ENCODE assay signal across 22 cellular contexts in genomic region chr2:196148736-196149135, GRCh38. TPM values are rescaled to one million over a fixed set of nuclear protein-coding genes. Genes with fewer than 3 reads are reported as not detected.
A peak's percentile ranks its signal among the peaks of the same experiment; 100 is the strongest.
DNase-seq lines count a peak whose midpoint lies in the region; ATAC-seq and TF ChIP-seq lines count a peak whose summit lies in the region.
"Had no signal": no experiment of that assay in that cellular context is flagged by ENCODE, and none has a peak within 500 bp of the region (broad histone marks: within the 10 kb centered on the region; RNA-seq: fewer than 3 reads in every experiment).

No MANE protein-coding gene starts in this region.

- no peak overlapping the region for H4K5ac ChIP-seq in IMR-90 (ENCODE audit: low read depth, low read length)

- H3K14ac ChIP-seq in IMR-90 (replicated peaks; ENCODE audit: low read depth, low read length), result no peak overlapping the region

- TF ChIP-seq CTCF in IMR-90 (conservative IDR thresholded peaks at IDR 0.05; ENCODE audit: low read depth, low read length) (no peak), natural killer cell (IDR thresholded peaks at IDR 0.05) (no peak)

- dilution Hi-C loops in IMR-90 (cut with HindIII; ENCODE audit: low sequenced_read_pairs, unreplicated experiment), result no loop called here

- H3K4me3 Mint-ChIP-seq in activated CD4-positive, alpha-beta T cell treated with anti-CD3 and anti-CD28 coated beads for 36 hours, result peak overlapping the region; percentile 39
- peak overlapping the region; percentile 28 for H3K4me3 Mint-ChIP-seq in natural killer cell
- H3K4me3 Mint-ChIP-seq: dendritic cell treated with granulocyte-macrophage colony-stimulating factor and Interleukin-4, amounts not matched to agents 40 ng/mL and 50 ng/mL, for 4 days had no signal

- H3K4me1 Mint-ChIP-seq in activated CD4-positive, alpha-beta T cell treated with anti-CD3 and anti-CD28 coated beads for 36 hours, result peaks cover 90% of the 10 kb centered on the region
- peaks cover 55 to 56% of the 10 kb centered on the region in 2 donors for H3K4me1 Mint-ChIP-seq in natural killer cell

- no peak for DNase-seq in activated CD4-positive, alpha-beta T cell treated with anti-CD3 and anti-CD28 coated beads for 36 hours
- DNase-seq in activated CD4-positive, alpha-beta T cell treated with anti-CD3 and anti-CD28 coated beads for 4 hours, result no peak
- DNase-seq in IMR-90 (no peak), natural killer cell (no peak), NCI-H2029 treated with DMSO at 0.1 percent for 48 hours (lab: John Stamatoyannopoulos, UW) (no peak)
- DNase-seq in activated naive CD4-positive, alpha-beta T cell treated with anti-CD3 and anti-CD28 coated beads, Interleukin-2, amount 50 U/mL, for 72 hours (ENCODE audit: low spot score in 2 of 2), result no peak
- DNase-seq: activated CD4-positive, alpha-beta T cell treated with anti-CD3 and anti-CD28 coated beads for 48 hours; activated T-cell treated with anti-CD3 and anti-CD28 coated beads, Interleukin-2, amount 50 U/mL, for 4 hours; amygdala; BE2C; EL; left ventricle myocardium inferior; NCI-H1105; NCI-H524; occipital lobe; retina; stimulated activated CD4-positive, alpha-beta T cell treated with anti-CD3 and anti-CD28 coated beads, Interleukin-4, amount 100 ng/mL, for 1 hour had no signal

- H3K27ac ChIP-seq in IMR-90 (ENCODE audit: insufficient read depth, low read length), result no peak overlapping the region
- H3K27ac ChIP-seq: cardiac muscle cell, left ventricle myocardium inferior had no signal

- no peak overlapping the region for H2AK5ac ChIP-seq in IMR-90 (ENCODE audit: low read depth, low read length)

- no peak overlapping the region for H3K4me2 ChIP-seq in IMR-90 (ENCODE audit: low read depth, low read length)

- peaks cover 4% of the 10 kb centered on the region for H3K9me3 Mint-ChIP-seq in activated CD4-positive, alpha-beta T cell treated with anti-CD3 and anti-CD28 coated beads for 36 hours (ENCODE audit: low read depth)
- H3K9me3 Mint-ChIP-seq in activated naive CD4-positive, alpha-beta T cell treated with anti-CD3 and anti-CD28 coated beads, Interleukin-2, amount 50 U/mL, for 72 hours, result peaks cover 0 to 5% of the 10 kb centered on the region in 2 donors
- no peaks in the 10 kb centered on the region for H3K9me3 Mint-ChIP-seq in natural killer cell
- H3K9me3 Mint-ChIP-seq: activated T-cell treated with anti-CD3 and anti-CD28 coated beads, Interleukin-2, amount 50 U/mL, for 4 hours; dendritic cell treated with granulocyte-macrophage colony-stimulating factor and Interleukin-4, amounts not matched to agents 40 ng/mL and 50 ng/mL, for 4 days had no signal

- H3K27ac Mint-ChIP-seq in activated CD4-positive, alpha-beta T cell treated with anti-CD3 and anti-CD28 coated beads for 36 hours, result peak overlapping the region; percentile 92
- peak overlapping the region; percentile 86 to 92 for H3K27ac Mint-ChIP-seq in activated naive CD4-positive, alpha-beta T cell treated with anti-CD3 and anti-CD28 coated beads, Interleukin-2, amount 50 U/mL, for 72 hours
- H3K27ac Mint-ChIP-seq in natural killer cell, result peak overlapping the region in 1 of 2 donors; percentile 79
- H3K27ac Mint-ChIP-seq: dendritic cell treated with granulocyte-macrophage colony-stimulating factor and Interleukin-4, amounts not matched to agents 40 ng/mL and 50 ng/mL, for 4 days had no signal

- H4K20me1 ChIP-seq in IMR-90 (ENCODE audit: insufficient read depth, low read length), result peaks cover 3% of the 10 kb centered on the region

- in situ Hi-C loops in IMR-90 (cut with MboI; ENCODE audit: low sequenced_read_pairs), result no loop called here

- H3K79me1 ChIP-seq in IMR-90 (ENCODE audit: low read depth in 1 of 2, low read length in 2 of 2), result peaks cover 6 to 47% of the 10 kb centered on the region in 2 experiments

- H2AK9ac ChIP-seq in IMR-90 (replicated peaks; ENCODE audit: low read depth, low read length, poor library complexity), result no peak overlapping the region

- H3K56ac ChIP-seq in IMR-90 (ENCODE audit: extremely low read depth, insufficient read depth, low read length), result no peak overlapping the region

- ATAC-seq in activated CD4-positive, alpha-beta T cell treated with anti-CD3 and anti-CD28 coated beads for 36 hours, result peak; percentile 24
- ATAC-seq in IMR-90 (ENCODE audit: low read depth) (no peak), natural killer cell (no peak), HG03354 (IDR thresholded peaks at IDR 0.05; ENCODE audit: poor library complexity, severe bottlenecking, unreplicated experiment) (no peak), GM21619 (IDR thresholded peaks at IDR 0.05; ENCODE audit: unreplicated experiment) (no peak)
- ATAC-seq in activated naive CD4-positive, alpha-beta T cell treated with anti-CD3 and anti-CD28 coated beads, Interleukin-2, amount 50 U/mL, for 72 hours, result peak in 1 of 2 donors; percentile 30
- ATAC-seq: SK-N-SH treated with all-trans-retinoic acid at 6 μM for 48 hours had no signal

- H3K4me1 ChIP-seq in IMR-90 (ENCODE audit: control insufficient read depth, insufficient read depth, low read length), result peaks cover 1% of the 10 kb centered on the region; the same call in 1 of the 2 replicates
- H3K4me1 ChIP-seq: BE2C, left ventricle myocardium inferior had no signal

- CTCF ChIA-PET in activated CD4-positive, alpha-beta T cell treated with anti-CD3 and anti-CD28 coated beads for 36 hours (lab: Charles Lee), result interaction anchor here (0.6 to 1.5 kb wide), 6 partner anchors 9 to 128 kb away, joined by 3 to 4 read pairs (median 3); no protein-coding TSS in a partner anchor
- CTCF ChIA-PET in IMR-90 (lab: Yijun Ruan, JAX), result interaction anchor here (0.5 kb wide), 1 partner anchor 130 kb away, joined by 5 read pairs; no protein-coding TSS in a partner anchor

- H4K91ac ChIP-seq in IMR-90 (ENCODE audit: insufficient read depth, low read depth, low read length), result no peak overlapping the region

- no peak for TF ChIP-seq POLR2A in IMR-90 (IDR thresholded peaks at IDR 0.05; ENCODE audit: low read depth, low read length)

- H3K9me3 ChIP-seq in IMR-90 (ENCODE audit: control insufficient read depth, insufficient read depth, low read length), result no peaks in the 10 kb centered on the region
- H3K9me3 ChIP-seq: BE2C, left ventricle myocardium inferior had no signal

- H2BK15ac ChIP-seq in IMR-90 (ENCODE audit: low read depth, low read length), result no peak overlapping the region

- POLR2A ChIA-PET in activated CD4-positive, alpha-beta T cell treated with anti-CD3 and anti-CD28 coated beads for 36 hours (lab: Charles Lee), result interaction anchor here (0.5 kb wide), 1 partner anchor 28 kb away, joined by 3 read pairs; no protein-coding TSS in a partner anchor
- POLR2A ChIA-PET in IMR-90 (lab: Charles Lee; ENCODE audit: unreplicated experiment), result interaction anchor here (0.6 kb wide), 1 partner anchor 11 kb away, joined by 5 read pairs; no protein-coding TSS in a partner anchor

- H3K36me3 Mint-ChIP-seq in activated CD4-positive, alpha-beta T cell treated with anti-CD3 and anti-CD28 coated beads for 36 hours (ENCODE audit: low read depth), result peaks cover 80% of the 10 kb centered on the region
- H3K36me3 Mint-ChIP-seq in activated naive CD4-positive, alpha-beta T cell treated with anti-CD3 and anti-CD28 coated beads, Interleukin-2, amount 50 U/mL, for 72 hours, result peaks cover 33 to 91% of the 10 kb centered on the region in 2 donors
- H3K36me3 Mint-ChIP-seq in natural killer cell, result peaks cover 23% of the 10 kb centered on the region

- H3K18ac ChIP-seq in IMR-90 (ENCODE audit: low read depth, low read length), result no peak overlapping the region

- no peak overlapping the region for H2BK20ac ChIP-seq in IMR-90 (ENCODE audit: low read depth, low read length)

- BruUV-seq in IMR-90 (replicated peaks; lab: Mats Ljungman, UMichigan), result no TSS peak

- H2BK5ac ChIP-seq in IMR-90 (ENCODE audit: low read depth, low read length, poor library complexity, severe bottlenecking), result peak overlapping the region; percentile 30

- no peaks in the 10 kb centered on the region for H3K27me3 Mint-ChIP-seq in activated CD4-positive, alpha-beta T cell treated with anti-CD3 and anti-CD28 coated beads for 36 hours
- no peaks in the 10 kb centered on the region for H3K27me3 Mint-ChIP-seq in natural killer cell (ENCODE audit: low read depth in 2 of 2)
- H3K27me3 Mint-ChIP-seq: dendritic cell treated with granulocyte-macrophage colony-stimulating factor and Interleukin-4, amounts not matched to agents 40 ng/mL and 50 ng/mL, for 4 days had no signal

- intact Hi-C loops in activated CD4-positive, alpha-beta T cell treated with anti-CD3 and anti-CD28 coated beads for 36 hours (cut with DNase I, micrococcal nuclease), result loop anchor here in 1 of 2 experiments (5.0 kb wide), 1 partner anchor 586 kb away; no protein-coding TSS in a partner anchor
- intact Hi-C loops in IMR-90 (cut with micrococcal nuclease) (no loop called here), natural killer cell (cut with micrococcal nuclease) (loop anchor here (5.0 kb wide), 2 partner anchors 34 to 129 kb away; no protein-coding TSS in a partner anchor)

- H3K9ac ChIP-seq in IMR-90 (ENCODE audit: low read depth, low read length), result no peak overlapping the region

- no peak overlapping the region for H3K23ac ChIP-seq in IMR-90 (ENCODE audit: low read depth, low read length)

- WGBS in IMR-90 (ENCODE audit: extremely low coverage in 2 of 2, insufficient read length in 1 of 2), 2 experiments, result 100% methylated on average over 1 of the region's 2 CpGs; no CpG with 5 or more reads in 1 of the 2 experiments

- no peak overlapping the region for H2BK120ac ChIP-seq in IMR-90 (ENCODE audit: low read depth, low read length)

- H3K9me1 ChIP-seq in IMR-90 (ENCODE audit: insufficient read depth, low read length), result no peaks in the 10 kb centered on the region

- no peaks in the 10 kb centered on the region for H3K27me3 ChIP-seq in IMR-90 (ENCODE audit: control insufficient read depth, insufficient read depth, low read length)
- H3K27me3 ChIP-seq: BE2C, cardiac muscle cell had no signal

- TF ChIP-seq RAD21 in IMR-90 (IDR thresholded peaks at IDR 0.05; ENCODE audit: low read length), result no peak

- H3K36me3 ChIP-seq in IMR-90 (ENCODE audit: control insufficient read depth, insufficient read depth, low read length), result peaks cover 16% of the 10 kb centered on the region
- H3K36me3 ChIP-seq: cardiac muscle cell had no signal

- H2AFZ ChIP-seq in IMR-90 (replicated peaks; ENCODE audit: low read length, poor library complexity), result no peak overlapping the region

- no peak overlapping the region for H4K8ac ChIP-seq in IMR-90 (ENCODE audit: low read depth in 2 of 2, low read length in 2 of 2)

- H3K4me3 ChIP-seq in IMR-90 (ENCODE audit: insufficient read depth, low read depth, low read length), result no peak overlapping the region
- H3K4me3 ChIP-seq: cardiac muscle cell, left ventricle myocardium inferior had no signal

- H3K4ac ChIP-seq in IMR-90 (ENCODE audit: low read depth, low read length), result no peak overlapping the region

RNA-seq across cellular contexts. Expression of gene STK17B, which starts 22.6 kb away (rescaled TPM):
- 100 to 1,000 TPM; 159 to 178 TPM for total RNA-seq in activated CD4-positive, alpha-beta T cell treated with anti-CD3 and anti-CD28 coated beads for 36 hours
- total RNA-seq in IMR-90 (2012; rRNA removed) (48.9 and 50.3 TPM in 2 replicates), natural killer cell (100 to 1,000 TPM; 295 to 390 (median 380) TPM)
- 5.7 and 7.5 TPM in 2 replicates for polyA plus RNA-seq in IMR-90 (2012; rRNA removed)
- 1.3 and 1.5 TPM in 2 replicates for polyA plus RNA-seq in IMR-90 (2012; cell fraction: cytosol; rRNA removed)
- polyA plus RNA-seq in IMR-90 (2012; cell fraction: nucleus; rRNA removed; ENCODE audit: low replicate concordance), result 1.6 and 9.7 TPM in 2 replicates
- total RNA-seq in activated naive CD4-positive, alpha-beta T cell treated with anti-CD3 and anti-CD28 coated beads, Interleukin-2, amount 50 U/mL, for 72 hours, result 100 to 1,000 TPM; 164 to 240 TPM
